ENCODE assay signal across 14 cellular contexts in the genomic region with DNA sequence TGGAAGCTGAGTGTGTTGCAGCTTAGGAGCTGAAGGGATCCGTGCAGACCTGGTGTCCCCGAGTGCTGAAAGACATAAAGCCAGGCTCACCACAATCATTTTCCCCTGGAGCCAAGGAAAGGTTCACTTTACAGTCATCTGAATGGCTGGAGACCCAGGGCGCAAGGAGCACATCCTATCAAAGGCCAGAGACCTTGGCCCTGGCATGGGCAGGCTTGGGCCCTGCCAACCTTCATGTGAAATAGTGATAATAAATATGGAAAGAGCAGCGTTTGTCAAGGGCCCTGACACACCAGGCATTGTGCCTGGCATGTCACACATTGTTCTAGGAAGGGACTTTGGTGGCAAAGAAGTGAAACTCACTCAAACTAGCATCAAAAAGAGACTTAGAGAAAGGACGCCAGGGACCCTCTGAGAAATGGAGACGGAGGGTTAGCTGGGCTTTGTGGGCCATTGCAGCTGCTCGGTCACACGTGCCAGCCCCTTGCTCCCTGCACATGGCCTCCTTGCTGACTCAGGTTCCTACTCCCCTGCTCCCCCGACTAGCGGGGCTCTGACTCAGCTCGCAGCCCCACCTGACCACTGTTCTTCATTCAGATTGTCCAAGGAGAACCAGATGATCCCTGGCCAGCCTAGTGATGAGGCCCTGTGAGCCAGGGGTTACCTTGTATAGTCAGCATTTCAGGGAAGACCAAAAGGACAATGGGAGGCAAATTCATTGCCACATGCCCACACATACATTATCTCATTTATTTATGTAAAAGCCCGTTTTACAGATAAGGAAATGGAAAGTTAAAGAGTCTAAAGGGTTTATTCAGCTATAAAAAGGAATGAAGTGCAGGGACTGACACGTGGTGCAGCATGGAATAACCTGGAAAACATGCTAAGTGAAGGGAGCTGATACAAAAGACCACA.
DNase-seq lines count a peak whose midpoint lies in the region; ATAC-seq and TF ChIP-seq lines count a peak whose summit lies in the region.
"Had no signal": no experiment of that assay in that cellular context is flagged by ENCODE, and none has a peak within 500 bp of the region (broad histone marks: within the 10 kb centered on the region; RNA-seq: fewer than 3 reads in every experiment).

No MANE protein-coding gene starts in this region.

- peaks cover 0 to 46% (median 3%) of the 10 kb centered on the region in 12 donors for H3K4me1 ChIP-seq in heart left ventricle
- H3K4me1 ChIP-seq in right atrium auricular region, result peaks cover 0 to 9% of the 10 kb centered on the region in 2 donors
- peaks cover 0 to 9% of the 10 kb centered on the region in 2 donors for H3K4me1 ChIP-seq in aorta (ENCODE audit: control insufficient read depth in 1 of 2, insufficient read depth in 2 of 2, low read length in 2 of 2)
- H3K4me1 ChIP-seq in MM.1S (ENCODE audit: low read length), result peaks cover 7% of the 10 kb centered on the region; the same call in 1 of the 2 replicates

- H3K9ac ChIP-seq in MM.1S (ENCODE audit: low read length), result no peak overlapping the region

- H3K36me3 Mint-ChIP-seq in T-helper 17 cell (ENCODE audit: low read depth) (no peaks in the 10 kb centered on the region), mesothelial cell of epicardium (peaks cover 18% of the 10 kb centered on the region)

- H3K36me3 ChIP-seq in heart left ventricle (peaks cover 0 to 22% (median 4%) of the 10 kb centered on the region in 9 donors), right atrium auricular region (no peaks in the 10 kb centered on the region), aorta (ENCODE audit: control insufficient read depth in 1 of 2, insufficient read depth in 2 of 2, low read length in 1 of 2) (no peaks in the 10 kb centered on the region), MM.1S (replicated peaks; ENCODE audit: insufficient read depth, low read length) (no peaks in the 10 kb centered on the region)

- no peak for DNase-seq in heart left ventricle
- no peak for DNase-seq in right atrium auricular region (ENCODE audit: low spot score)
- no peak for DNase-seq in T-helper 17 cell
- DNase-seq in mesothelial cell of epicardium (ENCODE audit: low spot score in 2 of 2, unreplicated experiment in 2 of 2), result no peak
- DNase-seq in aorta, result peak in 1 of 2 donors; percentile 49
- no peak for DNase-seq in central memory CD4-positive, alpha-beta T cell
- no peak for DNase-seq in T-helper 2 cell
- DNase-seq in MM.1S, result no peak
- DNase-seq: activated naive CD4-positive, alpha-beta T cell treated with anti-CD3 and anti-CD28 coated beads for 36 hours; H9; NCI-H2081 treated with DMSO at 0.1 percent for 48 hours; NCI-H748 treated with DMSO at 0.1 percent for 48 hours had no signal

- H3K79me2 ChIP-seq in MM.1S (ENCODE audit: low read length), result no peaks in the 10 kb centered on the region
- H3K79me2 ChIP-seq: hepatocyte had no signal

- intact Hi-C loops in heart left ventricle (cut with DNase I) (no loop called here), aorta (cut with DNase I) (loop anchor here in 1 of 2 donors (5.0 kb wide), 2 partner anchors 43 to 1332 kb away; a partner anchor contains a TSS)

- H3K27ac ChIP-seq in heart left ventricle (peak overlapping the region in 1 of 12 donors; percentile 95), right atrium auricular region (no peak overlapping the region), aorta (ENCODE audit: low read depth in 1 of 2, low read length in 2 of 2) (peak overlapping the region; percentile 32 to 49), MM.1S (ENCODE audit: low read length) (no peak overlapping the region)
- H3K27ac ChIP-seq: hepatocyte had no signal

- H3K4me1 Mint-ChIP-seq in T-helper 17 cell (peaks cover 26% of the 10 kb centered on the region), mesothelial cell of epicardium (peaks cover 14% of the 10 kb centered on the region)
- H3K4me1 Mint-ChIP-seq: H9 had no signal

- WGBS in heart left ventricle, 4 donors, result 76 to 84% (median 77%) methylated on average over 13 of the region's 13 CpGs
- whole genome bisulfite sequencing in aorta, 2 donors, result 74 to 77% methylated on average over 13 of the region's 13 CpGs

- H3K9me3 Mint-ChIP-seq in mesothelial cell of epicardium, result peaks cover 7% of the 10 kb centered on the region
- H3K9me3 Mint-ChIP-seq: H9 had no signal

- peaks cover 6% of the 10 kb centered on the region; the same call in 1 of the 2 replicates for H3F3A ChIP-seq in MM.1S (ENCODE audit: insufficient read depth, low read length)

- TF ChIP-seq POLR2A in heart left ventricle (IDR thresholded peaks at IDR 0.05), result no peak

- TF ChIP-seq CTCF in heart left ventricle (IDR thresholded peaks at IDR 0.05), result no peak
- TF ChIP-seq CTCF in right atrium auricular region (IDR thresholded peaks at IDR 0.05), result no peak
- TF ChIP-seq CTCF in mesothelial cell of epicardium (IDR thresholded peaks at IDR 0.05; ENCODE audit: unreplicated experiment), result no peak
- TF ChIP-seq CTCF in MM.1S (IDR thresholded peaks at IDR 0.05; ENCODE audit: low read length), result no peak

- H3K27me3 Mint-ChIP-seq in T-helper 17 cell (no peaks in the 10 kb centered on the region), mesothelial cell of epicardium (ENCODE audit: low read depth) (no peaks in the 10 kb centered on the region)

- ATAC-seq in heart left ventricle (peak; percentile 43 to 65 (median 62)), T-helper 17 cell (no peak), aorta (ENCODE audit: low FRiP score) (no peak)

- H2AFZ ChIP-seq in MM.1S (ENCODE audit: low read length), result no peak overlapping the region
- H2AFZ ChIP-seq: hepatocyte had no signal

- H3K27ac Mint-ChIP-seq in T-helper 17 cell, result peak overlapping the region; percentile 14
- H3K27ac Mint-ChIP-seq in mesothelial cell of epicardium, result peak overlapping the region; percentile 25
- H3K27ac Mint-ChIP-seq: activated naive CD4-positive, alpha-beta T cell treated with anti-CD3 and anti-CD28 coated beads for 36 hours; H9 had no signal

- no peaks in the 10 kb centered on the region for H4K20me1 ChIP-seq in MM.1S (ENCODE audit: insufficient read depth, low read length)

- no peak overlapping the region for H3K4me3 Mint-ChIP-seq in T-helper 17 cell
- no peak overlapping the region for H3K4me3 Mint-ChIP-seq in mesothelial cell of epicardium
- H3K4me3 Mint-ChIP-seq: activated naive CD4-positive, alpha-beta T cell treated with anti-CD3 and anti-CD28 coated beads for 36 hours; H9 had no signal

- H3K9me3 ChIP-seq in heart left ventricle (peaks cover 0 to 9% (median 0%) of the 10 kb centered on the region in 12 donors), right atrium auricular region (peaks cover 3 to 5% of the 10 kb centered on the region in 2 donors), T-helper 17 cell (ENCODE audit: control insufficient read depth, low read length, poor library complexity, severe bottlenecking) (no peaks in the 10 kb centered on the region), aorta (ENCODE audit: control insufficient read depth, low read length) (no peaks in the 10 kb centered on the region), MM.1S (replicated peaks; ENCODE audit: insufficient read depth, low read length) (no peaks in the 10 kb centered on the region)

- H3K27me3 ChIP-seq in heart left ventricle (no peaks in the 10 kb centered on the region), right atrium auricular region (no peaks in the 10 kb centered on the region), aorta (ENCODE audit: control insufficient read depth in 1 of 2, insufficient read depth in 2 of 2, low read length in 1 of 2) (no peaks in the 10 kb centered on the region), MM.1S (replicated peaks; ENCODE audit: insufficient read depth, low read length) (no peaks in the 10 kb centered on the region)
- H3K27me3 ChIP-seq: hepatocyte had no signal

- H3K9me2 ChIP-seq in MM.1S (replicated peaks; ENCODE audit: insufficient read depth, low read length), result no peaks in the 10 kb centered on the region

- H3K4me2 ChIP-seq in MM.1S (ENCODE audit: low read depth, low read length), result no peak overlapping the region
- H3K4me2 ChIP-seq: hepatocyte had no signal

- H3K4me3 ChIP-seq in heart left ventricle, result no peak overlapping the region
- H3K4me3 ChIP-seq in right atrium auricular region, result no peak overlapping the region
- no peak overlapping the region for H3K4me3 ChIP-seq in aorta (ENCODE audit: low read length in 2 of 2)
- no peak overlapping the region for H3K4me3 ChIP-seq in MM.1S (ENCODE audit: low read length)
- H3K4me3 ChIP-seq: hepatocyte, skin epidermis had no signal

Comparison
In these comparisons a context has a peak if more than half of its experiments do, and no peak if none do; other contexts are left out.
1. ATAC-seq: peak in heart left ventricle (4 of 4); none in T-helper 17 cell (single experiment) and aorta (single experiment).
2. H3K27ac ChIP-seq: peak in aorta (2 of 2); none in right atrium auricular region (0 of 2) and MM.1S (single experiment).